ENCODE assay signal across 25 cellular contexts in the genomic region with DNA sequence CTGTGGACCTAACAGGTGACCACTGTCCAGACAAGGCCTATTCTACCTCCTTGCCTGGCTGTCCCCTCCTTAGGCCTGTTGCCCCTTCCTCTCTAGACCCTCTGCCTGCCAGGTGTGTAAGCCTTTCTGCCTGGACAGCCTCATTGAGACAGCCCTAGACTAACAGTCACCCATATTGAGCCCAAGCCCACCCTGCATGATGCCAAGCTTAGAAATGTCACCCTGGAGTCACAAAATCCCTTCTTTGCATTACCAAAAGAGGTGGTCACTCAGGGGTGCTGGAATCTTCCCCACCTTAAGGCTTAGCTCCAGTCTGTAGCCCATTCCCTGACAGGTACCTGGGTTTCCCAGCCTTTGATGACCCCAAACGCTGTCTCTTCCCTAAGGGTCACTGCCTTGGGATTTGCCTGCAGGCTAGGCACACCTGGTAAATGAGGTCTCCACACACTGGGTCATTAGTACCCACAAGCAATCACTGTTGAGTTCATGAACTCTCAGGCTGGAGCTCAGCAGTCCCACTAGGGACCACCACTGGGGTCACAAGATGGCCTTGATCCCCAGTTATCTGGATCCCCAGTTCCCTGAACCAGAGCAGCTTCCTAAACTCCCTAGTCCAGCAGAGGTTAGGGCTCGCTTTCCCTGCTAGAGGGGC. TPM values are rescaled to one million over a fixed set of nuclear protein-coding genes. Genes with fewer than 3 reads are reported as not detected.
DNase-seq lines count a peak whose midpoint lies in the region; ATAC-seq, FAIRE-seq and TF ChIP-seq lines count a peak whose summit lies in the region.
"Had no signal": no experiment of that assay in that cellular context is flagged by ENCODE, and none has a peak within 500 bp of the region (broad histone marks: within the 10 kb centered on the region; RNA-seq: fewer than 3 reads in every experiment).

No MANE protein-coding gene starts in this region.

- peak; percentile 19 for DNase-seq in activated CD8-positive, alpha-beta memory T cell treated with anti-CD3 and anti-CD28 coated beads, Interleukin-2, amount 10 ng/mL, durations not matched to agents 7 days and 5 days
- DNase-seq in activated CD8-positive, alpha-beta memory T cell treated with anti-CD3 and anti-CD28 coated beads, Interleukin-2, amount 50 U/mL, for 4 hours: no peak
- DNase-seq in T-helper 17 cell: no peak
- peak; percentile 89 for DNase-seq in esophagus muscularis mucosa (ENCODE audit: extremely low spot score)
- DNase-seq in spleen: peak; percentile 25
- DNase-seq in NCI-H446 (lab: John Stamatoyannopoulos, UW): no peak
- DNase-seq in GM19239 (ENCODE audit: insufficient read length, low spot score): no peak
- no peak for DNase-seq in middle frontal gyrus (ENCODE audit: extremely low spot score, low spot score)
- DNase-seq: activated CD4-positive, alpha-beta T cell treated with anti-CD3 and anti-CD28 coated beads for 4 hours; activated effector memory CD4-positive, alpha-beta T cell treated with Interleukin-2 at 50 U/mL for 16 hours; naive thymus-derived CD4-positive, alpha-beta T cell; NCI-H1105 treated with DMSO at 0.1 percent for 48 hours; NCI-H524 treated with DMSO at 0.1 percent for 48 hours; RPMI8226; stimulated activated CD4-positive, alpha-beta T cell treated with anti-CD3 and anti-CD28 coated beads, Interleukin-15, amount 100 ng/mL, for 24 hours; uterus had no signal

- no peaks in the 10 kb centered on the region for H3K27me3 Mint-ChIP-seq in activated CD8-positive, alpha-beta memory T cell treated with anti-CD3 and anti-CD28 coated beads, Interleukin-2, amount 10 ng/mL, durations not matched to agents 7 days and 5 days
- peaks cover 2% of the 10 kb centered on the region for H3K27me3 Mint-ChIP-seq in T-helper 17 cell
- H3K27me3 Mint-ChIP-seq: naive thymus-derived CD4-positive, alpha-beta T cell had no signal

- H3K27me3 ChIP-seq in esophagus muscularis mucosa (no peaks in the 10 kb centered on the region), spleen (replicated peaks in 1 of 7) (peaks cover 0 to 6% (median 0%) of the 10 kb centered on the region in 7 donors)
- H3K27me3 ChIP-seq: BLaER1, pancreas, right lobe of liver, suprapubic skin, uterus had no signal

- H3K9me3 ChIP-seq in T-helper 17 cell (ENCODE audit: control insufficient read depth, low read length, poor library complexity, severe bottlenecking) (no peaks in the 10 kb centered on the region), esophagus muscularis mucosa (no peaks in the 10 kb centered on the region), spleen (no peaks in the 10 kb centered on the region)
- H3K9me3 ChIP-seq: BLaER1, pancreas, right lobe of liver, suprapubic skin, uterus had no signal

- no peak for TF ChIP-seq EP300 in esophagus muscularis mucosa (IDR thresholded peaks at IDR 0.05)

- peaks cover 4 to 47% (median 33%) of the 10 kb centered on the region in 4 donors for H3K36me3 ChIP-seq in esophagus muscularis mucosa
- peaks cover 0 to 48% (median 27%) of the 10 kb centered on the region in 6 donors for H3K36me3 ChIP-seq in spleen
- H3K36me3 ChIP-seq: pancreas, uterus had no signal

- no peak for TF ChIP-seq POLR2A in esophagus muscularis mucosa (IDR thresholded peaks at IDR 0.05; ENCODE audit: low read depth)
- no peak for TF ChIP-seq POLR2A in spleen (IDR thresholded peaks at IDR 0.05)

- no peak for FAIRE-seq in GM19239 (lab: Jason Lieb, UNC)
- FAIRE-seq: frontal cortex, kidney, pancreas, TTC549 had no signal

- H3K36me3 Mint-ChIP-seq in activated CD8-positive, alpha-beta memory T cell treated with anti-CD3 and anti-CD28 coated beads, Interleukin-2, amount 10 ng/mL, durations not matched to agents 7 days and 5 days: no peaks in the 10 kb centered on the region
- H3K36me3 Mint-ChIP-seq in T-helper 17 cell (ENCODE audit: low read depth): peaks cover under 1% of the 10 kb centered on the region

- CTCF ChIA-PET in activated CD8-positive, alpha-beta memory T cell treated with anti-CD3 and anti-CD28 coated beads, Interleukin-2, amount 10 ng/mL, durations not matched to agents 7 days and 5 days (lab: Charles Lee): no interaction called here

- intact Hi-C loops in esophagus muscularis mucosa (cut with DNase I) (no loop called here), spleen (cut with DNase I; ENCODE audit: low total_unique reads) (no loop called here)

- peaks cover 0 to 4% (median 2%) of the 10 kb centered on the region in 4 donors for H3K4me1 ChIP-seq in esophagus muscularis mucosa
- peaks cover 0 to 18% (median 2%) of the 10 kb centered on the region in 6 donors for H3K4me1 ChIP-seq in spleen
- H3K4me1 ChIP-seq: BLaER1, pancreas, right lobe of liver, suprapubic skin, uterus had no signal

- ATAC-seq in activated CD8-positive, alpha-beta memory T cell treated with anti-CD3 and anti-CD28 coated beads, Interleukin-2, amount 10 ng/mL, durations not matched to agents 7 days and 5 days: no peak
- ATAC-seq in T-helper 17 cell: no peak
- ATAC-seq: naive thymus-derived CD4-positive, alpha-beta T cell had no signal

- H3K4me3 ChIP-seq in esophagus muscularis mucosa (no peak overlapping the region), spleen (no peak overlapping the region)
- H3K4me3 ChIP-seq: BLaER1, pancreas, right lobe of liver, suprapubic skin, uterus had no signal

- 94% methylated on average over 2 of the region's 2 CpGs for WGBS in esophagus muscularis mucosa
- WGBS in spleen, 5 donors: 71 to 100% (median 94%) methylated on average over 1 to 2 of the region's 2 CpGs

- H3K9me3 Mint-ChIP-seq in activated CD8-positive, alpha-beta memory T cell treated with anti-CD3 and anti-CD28 coated beads, Interleukin-2, amount 10 ng/mL, durations not matched to agents 7 days and 5 days (ENCODE audit: low read depth): no peaks in the 10 kb centered on the region
- H3K9me3 Mint-ChIP-seq: memory B cell had no signal

- no peak for TF ChIP-seq CTCF in esophagus muscularis mucosa (IDR thresholded peaks at IDR 0.05)
- TF ChIP-seq CTCF in spleen (IDR thresholded peaks at IDR 0.05 in 8 of 11, conservative IDR thresholded peaks at IDR 0.05 in 3 of 11): no peak

- H3K4me1 Mint-ChIP-seq in activated CD8-positive, alpha-beta memory T cell treated with anti-CD3 and anti-CD28 coated beads, Interleukin-2, amount 10 ng/mL, durations not matched to agents 7 days and 5 days: peaks cover 5% of the 10 kb centered on the region
- H3K4me1 Mint-ChIP-seq in T-helper 17 cell: peaks cover 15% of the 10 kb centered on the region

- H3K27ac Mint-ChIP-seq in activated CD8-positive, alpha-beta memory T cell treated with anti-CD3 and anti-CD28 coated beads, Interleukin-2, amount 10 ng/mL, durations not matched to agents 7 days and 5 days: no peak overlapping the region
- H3K27ac Mint-ChIP-seq in T-helper 17 cell: peak overlapping the region; percentile 51
- H3K27ac Mint-ChIP-seq: memory B cell had no signal

- H3K4me3 Mint-ChIP-seq in activated CD8-positive, alpha-beta memory T cell treated with anti-CD3 and anti-CD28 coated beads, Interleukin-2, amount 10 ng/mL, durations not matched to agents 7 days and 5 days: no peak overlapping the region
- H3K4me3 Mint-ChIP-seq in T-helper 17 cell: no peak overlapping the region
- H3K4me3 Mint-ChIP-seq: memory B cell; naive thymus-derived CD4-positive, alpha-beta T cell had no signal

- H3K27ac ChIP-seq in esophagus muscularis mucosa (replicated peaks in 1 of 4) (no peak overlapping the region), spleen (no peak overlapping the region)
- H3K27ac ChIP-seq: BLaER1, pancreas, right lobe of liver, suprapubic skin, uterus had no signal

RNA-seq across cellular contexts. Expression of a gene that starts 54.9 kb away (rescaled TPM):
- total RNA-seq in activated CD8-positive, alpha-beta memory T cell treated with anti-CD3 and anti-CD28 coated beads, Interleukin-2, amount 10 ng/mL, durations not matched to agents 7 days and 5 days: under 1 TPM in 1 of 2 experiments, not detected in 1; 0.63 TPM
- total RNA-seq in T-helper 17 cell (under 1 TPM in 1 of 2 donors, not detected in 1; 0.31 TPM), esophagus muscularis mucosa (1 to 10 TPM in 3 of 4 donors, under 1 TPM in 1; 0.50 to 2.0 (median 1.2) TPM), spleen (1 to 10 TPM in 1 of 7 donors, under 1 TPM in 4, not detected in 2; 0.20 to 2.9 (median 0.29) TPM)
- polyA plus RNA-seq in spleen: 1 to 10 TPM in 1 of 3 donors, under 1 TPM in 2; 0.57 to 1.1 (median 0.65) TPM
- total RNA-seq: epithelial cell of proximal tubule had no signal
- polyA plus RNA-seq: naive thymus-derived CD4-positive, alpha-beta T cell had no signal

Comparison
In these comparisons a context has a peak if more than half of its experiments do, and no peak if none do; other contexts are left out.
1. DNase-seq: peak in activated CD8-positive, alpha-beta memory T cell treated with anti-CD3 and anti-CD28 coated beads, Interleukin-2, amount 10 ng/mL, durations not matched to agents 7 days and 5 days (single experiment), esophagus muscularis mucosa (single experiment) and spleen (single experiment); none in activated CD8-positive, alpha-beta memory T cell treated with anti-CD3 and anti-CD28 coated beads, Interleukin-2, amount 50 U/mL, for 4 hours (single experiment), T-helper 17 cell (0 of 3), NCI-H446 (0 of 2), GM19239 (single experiment) and middle frontal gyrus (single experiment).